Comparison of ENCODE assay signal across 8 cellular contexts in genomic region chr1:40450491-40451237, GRCh38. TPM values are rescaled to one million over a fixed set of nuclear protein-coding genes. Genes with fewer than 3 reads are reported as not detected.
A peak's percentile ranks its signal among the peaks of the same experiment; 100 is the strongest.
DNase-seq lines count a peak whose midpoint lies in the region; ATAC-seq and TF ChIP-seq lines count a peak whose summit lies in the region.

No MANE protein-coding gene starts in this region.

- peak; percentile 50 for ATAC-seq in HG03060 (IDR thresholded peaks at IDR 0.05; ENCODE audit: low read depth, unreplicated experiment)

- H3K27me3 ChIP-seq in NT2/D1 (ENCODE audit: insufficient read depth, insufficient read length), result no peaks in the 10 kb centered on the region

- no peak for TF ChIP-seq CTCF in foreskin fibroblast (IDR thresholded peaks at IDR 0.05; ENCODE audit: low read depth, low read length)

- H3K36me3 ChIP-seq in NT2/D1 (ENCODE audit: insufficient read depth, insufficient read length, low read length), result peaks cover 12% of the 10 kb centered on the region

- peaks cover 31% of the 10 kb centered on the region for H3K4me1 Mint-ChIP-seq in activated T-helper 2 cell treated with anti-CD3 and anti-CD28 coated beads, Interferon-gamma antibody, Interleukin-2, Interleukin-4, amounts not matched to agents 10 μg/mL and 5 μg/mL and 100 μg/mL, durations not matched to agents 14 hours and 24 hours and 36 hours (ENCODE audit: low read depth)

- H3K36me3 Mint-ChIP-seq in activated T-helper 2 cell treated with anti-CD3 and anti-CD28 coated beads, Interferon-gamma antibody, Interleukin-2, Interleukin-4, amounts not matched to agents 10 μg/mL and 5 μg/mL and 100 μg/mL, durations not matched to agents 14 hours and 24 hours and 36 hours (ENCODE audit: low read depth), result peaks cover 61% of the 10 kb centered on the region

- no peaks in the 10 kb centered on the region for H3K27me3 Mint-ChIP-seq in activated T-helper 2 cell treated with anti-CD3 and anti-CD28 coated beads, Interferon-gamma antibody, Interleukin-2, Interleukin-4, amounts not matched to agents 10 μg/mL and 5 μg/mL and 100 μg/mL, durations not matched to agents 14 hours and 24 hours and 36 hours (ENCODE audit: low read depth)

- H3K4me3 ChIP-seq in NT2/D1 (ENCODE audit: insufficient read length, low read depth) (peak overlapping the region; percentile 76), foreskin fibroblast (ENCODE audit: low read depth in 1 of 2, low read length in 2 of 2) (peak overlapping the region; percentile 58 to 83)

- DNase-seq in NCI-H1105 (lab: John Stamatoyannopoulos, UW) (peak; percentile 14), NCI-H1105 treated with DMSO at 0.1 percent for 48 hours (lab: John Stamatoyannopoulos, UW) (no peak), NT2/D1 (ENCODE audit: low read depth, low spot score) (no peak), foreskin fibroblast (peak; percentile 34 to 59), occipital lobe (lab: John Stamatoyannopoulos, UW) (peak; percentile 49), superior temporal gyrus (ENCODE audit: extremely low spot score) (peak; percentile 67)
- DNase-seq in activated T-helper 2 cell treated with anti-CD3 and anti-CD28 coated beads, Interferon-gamma antibody, Interleukin-2, Interleukin-4, amounts not matched to agents 10 μg/mL and 5 μg/mL and 100 μg/mL, durations not matched to agents 14 hours and 24 hours and 36 hours (ENCODE audit: low spot score), result peak; percentile 56

- intact Hi-C loops in activated T-helper 2 cell treated with anti-CD3 and anti-CD28 coated beads, Interferon-gamma antibody, Interleukin-2, Interleukin-4, amounts not matched to agents 10 μg/mL and 5 μg/mL and 100 μg/mL, durations not matched to agents 14 hours and 24 hours and 36 hours (cut with micrococcal nuclease), result loop anchor here (1.0 to 5.0 kb wide), 6 partner anchors 58 to 242 kb away; partner anchors contain the start of genes EXO5 and ZNF684

- H3K4me1 ChIP-seq in NT2/D1 (ENCODE audit: insufficient read depth, insufficient read length), result peaks cover 3% of the 10 kb centered on the region

- H3K9me3 Mint-ChIP-seq in activated T-helper 2 cell treated with anti-CD3 and anti-CD28 coated beads, Interferon-gamma antibody, Interleukin-2, Interleukin-4, amounts not matched to agents 10 μg/mL and 5 μg/mL and 100 μg/mL, durations not matched to agents 14 hours and 24 hours and 36 hours, result peaks cover 59% of the 10 kb centered on the region

- H3K9ac ChIP-seq in NT2/D1 (ENCODE audit: insufficient read length, low read depth), result peak overlapping the region; percentile 85

- peak overlapping the region; percentile 86 for H3K27ac Mint-ChIP-seq in activated T-helper 2 cell treated with anti-CD3 and anti-CD28 coated beads, Interferon-gamma antibody, Interleukin-2, Interleukin-4, amounts not matched to agents 10 μg/mL and 5 μg/mL and 100 μg/mL, durations not matched to agents 14 hours and 24 hours and 36 hours

- peak overlapping the region; percentile 82 for H3K4me3 Mint-ChIP-seq in activated T-helper 2 cell treated with anti-CD3 and anti-CD28 coated beads, Interferon-gamma antibody, Interleukin-2, Interleukin-4, amounts not matched to agents 10 μg/mL and 5 μg/mL and 100 μg/mL, durations not matched to agents 14 hours and 24 hours and 36 hours (ENCODE audit: low read depth)

- H3K9me3 ChIP-seq in NT2/D1 (ENCODE audit: insufficient read depth, low read length), result peaks cover 67% of the 10 kb centered on the region

RNA-seq across cellular contexts. Expression of gene ZFP69B, which starts 0.4 kb away (rescaled TPM):
- 4.7 and 5.4 TPM in 2 replicates for total RNA-seq in activated T-helper 2 cell treated with anti-CD3 and anti-CD28 coated beads, Interferon-gamma antibody, Interleukin-2, Interleukin-4, amounts not matched to agents 10 μg/mL and 5 μg/mL and 100 μg/mL, durations not matched to agents 14 hours and 24 hours and 36 hours
- 22.0 TPM for total RNA-seq in occipital lobe

RNA-seq across cellular contexts. Expression of gene ZFP69, which starts 26.4 kb away (rescaled TPM):
- 3.3 and 4.0 TPM in 2 replicates for total RNA-seq in activated T-helper 2 cell treated with anti-CD3 and anti-CD28 coated beads, Interferon-gamma antibody, Interleukin-2, Interleukin-4, amounts not matched to agents 10 μg/mL and 5 μg/mL and 100 μg/mL, durations not matched to agents 14 hours and 24 hours and 36 hours
- 15.1 TPM for total RNA-seq in occipital lobe

RNA-seq across cellular contexts. Expression of gene EXO5, which starts 57.9 kb away (rescaled TPM):
- total RNA-seq in activated T-helper 2 cell treated with anti-CD3 and anti-CD28 coated beads, Interferon-gamma antibody, Interleukin-2, Interleukin-4, amounts not matched to agents 10 μg/mL and 5 μg/mL and 100 μg/mL, durations not matched to agents 14 hours and 24 hours and 36 hours, result 11.9 and 13.6 TPM in 2 replicates
- total RNA-seq in occipital lobe, result 19.2 TPM

Comparison
In these comparisons a context has a peak if more than half of its experiments do, and no peak if none do; other contexts are left out.
1. DNase-seq: peak in NCI-H1105 (single experiment), activated T-helper 2 cell treated with anti-CD3 and anti-CD28 coated beads, Interferon-gamma antibody, Interleukin-2, Interleukin-4, amounts not matched to agents 10 μg/mL and 5 μg/mL and 100 μg/mL, durations not matched to agents 14 hours and 24 hours and 36 hours (single experiment), foreskin fibroblast (2 of 2), occipital lobe (single experiment) and superior temporal gyrus (single experiment); none in NCI-H1105 treated with DMSO at 0.1 percent for 48 hours (single experiment) and NT2/D1 (single experiment).